Comparison of ENCODE assay signal across 8 cellular contexts in genomic region chr2:72825271-72826155, GRCh38.
DNase-seq lines count a peak whose midpoint lies in the region; ATAC-seq and TF ChIP-seq lines count a peak whose summit lies in the region.

TSS of gene EXOC6B (minus strand) at chr2:72826033.

- ATAC-seq in GM19035 (IDR thresholded peaks at IDR 0.05; ENCODE audit: unreplicated experiment) (peak; percentile 91), HG03342 (IDR thresholded peaks at IDR 0.05; ENCODE audit: unreplicated experiment) (peak; percentile 88)

- TF ChIP-seq CTCF in choroid plexus epithelial cell (conservative IDR thresholded peaks at IDR 0.05; ENCODE audit: low read depth, low read length), result no peak

- H3K4me3 ChIP-seq in choroid plexus epithelial cell (ENCODE audit: low read depth, low read length), result peak within 1 kb of the TSS; percentile 93

- DNase-seq in AG08396 (ENCODE audit: low spot score) (peak; percentile 90), NCI-H446 (lab: John Stamatoyannopoulos, UW) (peak; percentile 71 to 89), choroid plexus epithelial cell (ENCODE audit: low read depth) (peak; percentile 91), kidney glomerular epithelial cell (lab: John Stamatoyannopoulos, UW) (peak; percentile 90)
- peak; percentile 82 to 87 for DNase-seq in activated CD4-positive, alpha-beta T cell treated with anti-CD3 and anti-CD28 coated beads for 24 hours (ENCODE audit: low read depth in 2 of 2)
- peak; percentile 73 to 81 for DNase-seq in stimulated activated CD4-positive, alpha-beta T cell treated with anti-CD3 and anti-CD28 coated beads, Interleukin-15, amount 100 ng/mL, for 48 hours (ENCODE audit: low read depth in 2 of 2)

Comparison
In these comparisons a context has a peak if more than half of its experiments do, and no peak if none do; other contexts are left out.
1. Peak in every context shown above with its lines: DNase-seq, ATAC-seq and H3K4me3 ChIP-seq.